1 cellular context compared by ENCODE assay signal in genomic region chr17:4604111-4604644, GRCh38.
TF ChIP-seq lines count a peak whose summit lies in the region.

No MANE protein-coding gene starts in this region.

TF ChIP-seq in HepG2, 621 proteins besides CTCF, POLR2A, EP300 and RAD21:
- TF ChIP-seq ZFP36L1 (CRISPR knock-in tag; IDR thresholded peaks at IDR 0.05): no peak
- TF ChIP-seq CREBL2 (CRISPR knock-in tag; IDR thresholded peaks at IDR 0.05; ENCODE audit: borderline replicate concordance): no peak
- TF ChIP-seq ZSCAN31 (CRISPR knock-in tag; IDR thresholded peaks at IDR 0.05; ENCODE audit: low read depth): no peak
- no peak for TF ChIP-seq ISL2 (CRISPR knock-in tag; IDR thresholded peaks at IDR 0.05)
- TF ChIP-seq TEAD3 (CRISPR knock-in tag; optimal IDR thresholded peaks at IDR 0.05; ENCODE audit: borderline replicate concordance): no peak
- TF ChIP-seq RCOR2 (CRISPR knock-in tag; IDR thresholded peaks at IDR 0.05): no peak
